Comparison of ENCODE assay signal across 17 cellular contexts in the genomic region with DNA sequence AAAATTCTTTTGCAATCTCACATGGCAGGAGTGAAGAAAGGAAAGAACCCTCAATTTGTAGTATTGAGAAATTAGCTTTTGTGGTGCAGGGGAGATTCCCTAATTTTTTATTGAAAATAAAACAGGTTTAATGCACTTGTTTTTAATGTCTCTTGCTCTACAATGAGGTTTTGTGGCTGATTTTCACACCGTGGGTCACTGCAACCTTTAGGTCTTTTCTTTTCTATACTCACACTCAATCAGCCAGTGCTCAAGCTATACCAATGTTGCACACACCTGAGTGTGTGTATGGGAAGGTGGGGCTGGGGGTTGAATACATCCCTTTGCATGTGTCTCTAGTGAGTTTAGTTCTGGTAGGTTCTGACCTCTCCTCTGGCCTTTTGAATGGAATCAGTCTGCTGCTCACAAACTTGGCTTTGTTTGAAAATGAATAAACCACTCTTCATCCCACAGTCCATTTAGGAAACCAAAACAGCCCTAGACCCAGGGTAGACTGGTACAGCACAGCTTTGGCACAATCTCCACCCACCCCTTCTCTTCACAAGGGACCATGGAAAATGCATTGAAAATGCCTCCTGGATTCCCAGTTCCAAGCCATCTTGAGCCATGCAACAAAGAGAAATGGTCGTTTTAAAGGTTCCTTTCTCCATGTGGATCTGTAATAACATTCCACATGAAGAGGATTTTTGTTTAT.
"Had no signal": no experiment of that assay in that cellular context is flagged by ENCODE, and none has a peak within 500 bp of the region (broad histone marks: within the 10 kb centered on the region; RNA-seq: fewer than 3 reads in every experiment).

No MANE protein-coding gene starts in this region.

- H3K27ac ChIP-seq: esophagus muscularis mucosa, lower lobe of right lung, neutrophil, right atrium auricular region, skin epidermis, testis, upper lobe of left lung had no signal

- H3K4me3 Mint-ChIP-seq: activated naive CD4-positive, alpha-beta T cell treated with anti-CD3 and anti-CD28 coated beads, Interleukin-2, amount 10 ng/mL, durations not matched to agents 7 days and 5 days; naive B cell had no signal

- DNase-seq: activated CD4-positive, alpha-beta T cell treated with anti-CD3 and anti-CD28 coated beads, Interleukin-2, amount 50 U/mL, for 1 hour; activated naive CD4-positive, alpha-beta T cell treated with anti-CD3 and anti-CD28 coated beads, Interleukin-2, amount 10 ng/mL, durations not matched to agents 7 days and 5 days; kidney glomerular epithelial cell; lower lobe of right lung; naive B cell; stimulated activated CD4-positive, alpha-beta T cell treated with anti-CD3 and anti-CD28 coated beads, Interleukin-15, amount 100 ng/mL, for 24 hours; stimulated activated CD4-positive, alpha-beta T cell treated with anti-CD3 and anti-CD28 coated beads, Interleukin-4, amount 100 ng/mL, for 1 hour; stimulated activated naive CD4-positive, alpha-beta T cell treated with Interleukin-2 at 50 U/mL for 16 hours; T-helper 1 cell; T1000; testis had no signal

- H3K4me1 Mint-ChIP-seq: activated naive CD4-positive, alpha-beta T cell treated with anti-CD3 and anti-CD28 coated beads, Interleukin-2, amount 10 ng/mL, durations not matched to agents 7 days and 5 days; naive B cell had no signal

- H3K36me3 Mint-ChIP-seq: activated naive CD4-positive, alpha-beta T cell treated with anti-CD3 and anti-CD28 coated beads, Interleukin-2, amount 10 ng/mL, durations not matched to agents 7 days and 5 days; naive B cell had no signal

- ATAC-seq: activated CD4-positive, CD25-positive, alpha-beta regulatory T cell treated with anti-CD3 and anti-CD28 coated beads, Interleukin-2, amount 50 U/mL, for 24 hours; lower lobe of right lung had no signal

- H3K9me3 Mint-ChIP-seq: activated naive CD4-positive, alpha-beta T cell treated with anti-CD3 and anti-CD28 coated beads, Interleukin-2, amount 10 ng/mL, durations not matched to agents 7 days and 5 days; naive B cell had no signal

- H3K27ac Mint-ChIP-seq: activated naive CD4-positive, alpha-beta T cell treated with anti-CD3 and anti-CD28 coated beads, Interleukin-2, amount 10 ng/mL, durations not matched to agents 7 days and 5 days; naive B cell had no signal
